ENCODE assay signal across 27 cellular contexts in genomic region chr15:63453181-63453905, GRCh38.
"Had no signal": no experiment of that assay in that cellular context is flagged by ENCODE, and none has a peak within 500 bp of the region (broad histone marks: within the 10 kb centered on the region; RNA-seq: fewer than 3 reads in every experiment).

No MANE protein-coding gene starts in this region.

- H3K4me3 ChIP-seq: esophagus squamous epithelium, ovary, smooth muscle cell, tibial nerve had no signal

- H3K4me3 Mint-ChIP-seq: activated CD4-positive, alpha-beta memory T cell treated with anti-CD3 and anti-CD28 coated beads for 36 hours; activated CD4-positive, alpha-beta T cell treated with anti-CD3 and anti-CD28 coated beads, Interleukin-2, amount 10 ng/mL, durations not matched to agents 24 days and 14 days; activated T-cell treated with anti-CD3 and anti-CD28 coated beads, Interleukin-2, amount 50 U/mL, for 4 hours; activated T-helper 17 cell treated with anti-CD3 and anti-CD28 coated beads, Interleukin-2, amount 50 U/mL, for 72 hours; endodermal cell; naive thymus-derived CD8-positive, alpha-beta T cell; stimulated activated naive B cell treated with anti-CD40 and anti-IgM and Interleukin-4, amounts not matched to agents 10 μg/mL and 1 μg/mL and 100 μg/mL, for 72 hours had no signal

- H3K27ac ChIP-seq: epithelial cell of prostate, esophagus squamous epithelium, neutrophil, ovary, tibial nerve, WERI-Rb-1 had no signal

- H3K9me3 ChIP-seq: esophagus squamous epithelium, neutrophil, ovary had no signal

- H3K4me1 Mint-ChIP-seq: activated T-helper 17 cell treated with anti-CD3 and anti-CD28 coated beads, Interleukin-2, amount 50 U/mL, for 72 hours had no signal

- H3K36me3 Mint-ChIP-seq: activated CD4-positive, alpha-beta memory T cell treated with anti-CD3 and anti-CD28 coated beads for 36 hours; naive thymus-derived CD8-positive, alpha-beta T cell; stimulated activated naive B cell treated with anti-CD40 and anti-IgM and Interleukin-4, amounts not matched to agents 10 μg/mL and 1 μg/mL and 100 μg/mL, for 72 hours had no signal

- DNase-seq: activated CD4-positive, alpha-beta memory T cell treated with anti-CD3 and anti-CD28 coated beads for 36 hours; activated CD4-positive, alpha-beta T cell treated with anti-CD3 and anti-CD28 coated beads, Interleukin-2, amount 10 ng/mL, durations not matched to agents 24 days and 14 days; activated CD4-positive, CD25-positive, alpha-beta regulatory T cell treated with anti-CD3 and anti-CD28 coated beads, Interleukin-2, amount 50 U/mL, for 72 hours; activated CD8-positive, alpha-beta memory T cell treated with anti-CD3 and anti-CD28 coated beads, Interleukin-2, amount 50 U/mL, for 4 hours; activated gamma-delta T cell treated with Interleukin-2 at 50 U/mL for 16 hours; activated naive CD4-positive, alpha-beta T cell treated with anti-CD3 and anti-CD28 coated beads, Interleukin-2, amount 50 U/mL, for 16 hours; activated T-cell treated with anti-CD3 and anti-CD28 coated beads, Interleukin-2, amount 50 U/mL, for 4 hours; amniotic stem cell; cortex of kidney; endodermal cell; esophagus squamous epithelium; foreskin melanocyte; left cardiac atrium; left ventricle myocardium superior; naive thymus-derived CD8-positive, alpha-beta T cell; ovary; stimulated activated CD4-positive, alpha-beta T cell treated with anti-CD3 and anti-CD28 coated beads, Interleukin-1b, Interleukin-23, amount 100 ng/mL, for 48 hours; stimulated activated CD4-positive, alpha-beta T cell treated with anti-CD3 and anti-CD28 coated beads, Interleukin-4, amount 100 ng/mL, for 4 hours; stimulated activated CD8-positive, alpha-beta memory T cell treated with anti-CD3 and anti-CD28 coated beads, Interleukin-4, amount 100 ng/mL, for 48 hours; stimulated activated naive B cell treated with anti-CD40 and anti-IgM and Interleukin-4, amounts not matched to agents 10 μg/mL and 1 μg/mL and 100 μg/mL, for 72 hours; WERI-Rb-1 had no signal

- ATAC-seq: activated T-cell treated with anti-CD3 and anti-CD28 coated beads, Interleukin-2, amount 50 U/mL, for 4 hours; activated T-helper 17 cell treated with anti-CD3 and anti-CD28 coated beads, Interleukin-2, amount 50 U/mL, for 72 hours; left cardiac atrium; left ventricle myocardium superior; naive thymus-derived CD8-positive, alpha-beta T cell; stimulated activated naive B cell treated with anti-CD40 and anti-IgM and Interleukin-4, amounts not matched to agents 10 μg/mL and 1 μg/mL and 100 μg/mL, for 72 hours had no signal

- H3K27me3 Mint-ChIP-seq: activated CD4-positive, alpha-beta memory T cell treated with anti-CD3 and anti-CD28 coated beads for 36 hours; activated T-helper 17 cell treated with anti-CD3 and anti-CD28 coated beads, Interleukin-2, amount 50 U/mL, for 72 hours; naive thymus-derived CD8-positive, alpha-beta T cell; progenitor cell of endocrine pancreas; stimulated activated naive B cell treated with anti-CD40 and anti-IgM and Interleukin-4, amounts not matched to agents 10 μg/mL and 1 μg/mL and 100 μg/mL, for 72 hours had no signal

- H3K27me3 ChIP-seq: esophagus squamous epithelium, neutrophil, ovary, tibial nerve had no signal

- H3K4me2 ChIP-seq: smooth muscle cell had no signal

- H3K36me3 ChIP-seq: esophagus squamous epithelium, neutrophil, ovary, tibial nerve, WERI-Rb-1 had no signal

- H3K27ac Mint-ChIP-seq: activated CD4-positive, alpha-beta memory T cell treated with anti-CD3 and anti-CD28 coated beads for 36 hours; activated CD4-positive, alpha-beta T cell treated with anti-CD3 and anti-CD28 coated beads, Interleukin-2, amount 10 ng/mL, durations not matched to agents 24 days and 14 days; activated T-helper 17 cell treated with anti-CD3 and anti-CD28 coated beads, Interleukin-2, amount 50 U/mL, for 72 hours; endodermal cell; progenitor cell of endocrine pancreas; stimulated activated naive B cell treated with anti-CD40 and anti-IgM and Interleukin-4, amounts not matched to agents 10 μg/mL and 1 μg/mL and 100 μg/mL, for 72 hours had no signal

- H3K9me3 Mint-ChIP-seq: activated CD4-positive, alpha-beta memory T cell treated with anti-CD3 and anti-CD28 coated beads for 36 hours; activated CD4-positive, alpha-beta T cell treated with anti-CD3 and anti-CD28 coated beads, Interleukin-2, amount 10 ng/mL, durations not matched to agents 24 days and 14 days; activated T-cell treated with anti-CD3 and anti-CD28 coated beads, Interleukin-2, amount 50 U/mL, for 4 hours; activated T-helper 17 cell treated with anti-CD3 and anti-CD28 coated beads, Interleukin-2, amount 50 U/mL, for 72 hours; naive thymus-derived CD8-positive, alpha-beta T cell; stimulated activated naive B cell treated with anti-CD40 and anti-IgM and Interleukin-4, amounts not matched to agents 10 μg/mL and 1 μg/mL and 100 μg/mL, for 72 hours had no signal
